Comparison of ENCODE assay signal across 28 cellular contexts in genomic region chr16:897701-898100, GRCh38.
"Had no signal": no experiment of that assay in that cellular context is flagged by ENCODE, and none has a peak within 500 bp of the region (broad histone marks: within the 10 kb centered on the region; RNA-seq: fewer than 3 reads in every experiment).

No MANE protein-coding gene starts in this region.

- H3K4me3 Mint-ChIP-seq: dendritic cell treated with granulocyte-macrophage colony-stimulating factor and Interleukin-4, amounts not matched to agents 40 ng/mL and 50 ng/mL, for 4 days; mesothelial cell of epicardium; naive thymus-derived CD4-positive, alpha-beta T cell; nephron; stimulated activated naive CD8-positive, alpha-beta T cell treated with anti-CD3 and anti-CD28 coated beads, Interleukin-15, amount 100 ng/mL, for 72 hours had no signal

- H3K4me1 Mint-ChIP-seq: mesothelial cell of epicardium; naive thymus-derived CD4-positive, alpha-beta T cell; stimulated activated naive CD8-positive, alpha-beta T cell treated with anti-CD3 and anti-CD28 coated beads, Interleukin-15, amount 100 ng/mL, for 72 hours had no signal

- H3K27me3 Mint-ChIP-seq: dendritic cell treated with granulocyte-macrophage colony-stimulating factor and Interleukin-4, amounts not matched to agents 40 ng/mL and 50 ng/mL, for 4 days; naive thymus-derived CD4-positive, alpha-beta T cell; stimulated activated naive CD8-positive, alpha-beta T cell treated with anti-CD3 and anti-CD28 coated beads, Interleukin-15, amount 100 ng/mL, for 72 hours had no signal

- H2AFZ ChIP-seq: hepatocyte had no signal

- H3K36me3 ChIP-seq: colonic mucosa, left lung, ovary, right lobe of liver had no signal

- H3K4me1 ChIP-seq: colonic mucosa, esophagus muscularis mucosa, foreskin keratinocyte, heart left ventricle, left lung, right lobe of liver, tibial artery, upper lobe of left lung had no signal

- ATAC-seq: foreskin keratinocyte; gastroesophageal sphincter; heart left ventricle; left cardiac atrium; left lung; naive thymus-derived CD4-positive, alpha-beta T cell; right lobe of liver; stimulated activated naive CD8-positive, alpha-beta T cell treated with anti-CD3 and anti-CD28 coated beads, Interleukin-15, amount 100 ng/mL, for 72 hours had no signal

- DNase-seq: colonic mucosa; effector memory CD4-positive, alpha-beta T cell; foreskin keratinocyte; kidney; left cardiac atrium; mesenchymal stem cell; naive thymus-derived CD4-positive, alpha-beta T cell; occipital lobe; ovary; retina; right lobe of liver; small intestine; stimulated activated CD4-positive, alpha-beta T cell treated with anti-CD3 and anti-CD28 coated beads, Interleukin-1b, Interleukin-23, amount 100 ng/mL, for 48 hours; stimulated activated CD4-positive, alpha-beta T cell treated with anti-CD3 and anti-CD28 coated beads, Interleukin-4, amount 100 ng/mL, for 1 hour; stimulated activated CD8-positive, alpha-beta memory T cell treated with anti-CD3 and anti-CD28 coated beads, Interleukin-4, amount 100 ng/mL, for 48 hours; stimulated activated naive CD4-positive, alpha-beta T cell; stimulated activated naive CD8-positive, alpha-beta T cell treated with anti-CD3 and anti-CD28 coated beads, Interleukin-15, amount 100 ng/mL, for 72 hours; testis; tibial artery had no signal

- H3K27ac Mint-ChIP-seq: dendritic cell treated with granulocyte-macrophage colony-stimulating factor and Interleukin-4, amounts not matched to agents 40 ng/mL and 50 ng/mL, for 4 days; mesothelial cell of epicardium; nephron; stimulated activated naive CD8-positive, alpha-beta T cell treated with anti-CD3 and anti-CD28 coated beads, Interleukin-15, amount 100 ng/mL, for 72 hours had no signal

- H3K9me3 ChIP-seq: colonic mucosa, esophagus muscularis mucosa, gastroesophageal sphincter, heart left ventricle, left lung, ovary, right lobe of liver, testis, tibial artery, upper lobe of left lung had no signal

- H3K27me3 ChIP-seq: colonic mucosa, esophagus muscularis mucosa, foreskin keratinocyte, gastroesophageal sphincter, heart left ventricle, hepatocyte, left lung, ovary, right lobe of liver, testis, tibial artery, upper lobe of left lung had no signal

- H3K4me3 ChIP-seq: colonic mucosa, esophagus muscularis mucosa, gastroesophageal sphincter, heart left ventricle, hepatocyte, left lung, ovary, right lobe of liver, testis, tibial artery, upper lobe of left lung had no signal

- H3K9me3 Mint-ChIP-seq: dendritic cell treated with granulocyte-macrophage colony-stimulating factor and Interleukin-4, amounts not matched to agents 40 ng/mL and 50 ng/mL, for 4 days; mesothelial cell of epicardium; naive thymus-derived CD4-positive, alpha-beta T cell; nephron; stimulated activated naive CD8-positive, alpha-beta T cell treated with anti-CD3 and anti-CD28 coated beads, Interleukin-15, amount 100 ng/mL, for 72 hours had no signal

- H3K4me2 ChIP-seq: hepatocyte had no signal

- H3K27ac ChIP-seq: colonic mucosa, foreskin keratinocyte, heart left ventricle, hepatocyte, left lung, ovary, right lobe of liver, testis, tibial artery, upper lobe of left lung had no signal
